In genomic region chrX:133742602-133743305, GRCh38 we compare ENCODE assay signal across 16 cellular contexts.
A peak's percentile ranks its signal among the peaks of the same experiment; 100 is the strongest.
DNase-seq lines count a peak whose midpoint lies in the region; ATAC-seq and TF ChIP-seq lines count a peak whose summit lies in the region.
"Had no signal": no experiment of that assay in that cellular context is flagged by ENCODE, and none has a peak within 500 bp of the region (broad histone marks: within the 10 kb centered on the region; RNA-seq: fewer than 3 reads in every experiment).

No MANE protein-coding gene starts in this region.

- no peak overlapping the region for H3K27ac ChIP-seq in right atrium auricular region
- peak overlapping the region; percentile 100 for H3K27ac ChIP-seq in DND-41 (ENCODE audit: low read length)
- H3K27ac ChIP-seq in breast epithelium = no peak overlapping the region

- H4K20me1 ChIP-seq in DND-41 (ENCODE audit: insufficient read depth, low read length) = no peaks in the 10 kb centered on the region

- intact Hi-C loops in Right ventricle myocardium superior (cut with DNase I) (no loop called here), breast epithelium (cut with DNase I; ENCODE audit: low total_unique reads) (no loop called here)

- no peak for TF ChIP-seq POLR2A in breast epithelium (IDR thresholded peaks at IDR 0.05)

- TF ChIP-seq CTCF in right atrium auricular region (IDR thresholded peaks at IDR 0.05) = no peak
- no peak for TF ChIP-seq CTCF in DND-41 (IDR thresholded peaks at IDR 0.05; ENCODE audit: borderline replicate concordance, extremely low read depth, low read length, poor library complexity, severe bottlenecking)
- no peak for TF ChIP-seq CTCF in breast epithelium (IDR thresholded peaks at IDR 0.05)

- H3K4me1 ChIP-seq in right atrium auricular region = no peaks in the 10 kb centered on the region
- H3K4me1 ChIP-seq in DND-41 (ENCODE audit: insufficient read depth, low read length) = peaks cover 94% of the 10 kb centered on the region
- peaks cover 31% of the 10 kb centered on the region for H3K4me1 ChIP-seq in adipocyte (ENCODE audit: control insufficient read depth, insufficient read depth, low read length)
- H3K4me1 ChIP-seq in breast epithelium = no peaks in the 10 kb centered on the region
- H3K4me1 ChIP-seq: BE2C had no signal

- H3K4me3 ChIP-seq in right atrium auricular region (no peak overlapping the region), DND-41 (ENCODE audit: low read depth in 1 of 2, low read length in 2 of 2) (no peak overlapping the region), adipocyte (ENCODE audit: low read length) (no peak overlapping the region), breast epithelium (no peak overlapping the region)

- H3K9ac ChIP-seq in DND-41 (ENCODE audit: low read depth, low read length) = peak overlapping the region; percentile 41
- H3K9ac ChIP-seq in adipocyte (ENCODE audit: low read length) = peak overlapping the region; percentile 50

- H2AFZ ChIP-seq in DND-41 (ENCODE audit: low read depth, low read length) = no peak overlapping the region

- DNase-seq in Right ventricle myocardium superior (no peak), right atrium auricular region (ENCODE audit: low spot score) (no peak), DND-41 (no peak), adipocyte (ENCODE audit: low read depth) (no peak), breast epithelium (ENCODE audit: low spot score in 2 of 2) (no peak)
- DNase-seq: ACHN; BE2C; C1 segment of cervical spinal cord; CD4-positive, CD25-positive, alpha-beta regulatory T cell; CD8-positive, alpha-beta memory T cell; COR-L47; DMS 273 treated with DMSO at 0.1 percent for 48 hours; DMS53; GOT3; H9 had no signal

- ATAC-seq in Right ventricle myocardium superior (ENCODE audit: poor library complexity) = peak; percentile 43
- ATAC-seq in DND-41 (ENCODE audit: insufficient read depth, low read depth) = no peak
- no peak for ATAC-seq in HG03439 (IDR thresholded peaks at IDR 0.05; ENCODE audit: unreplicated experiment)

- H3K27me3 ChIP-seq in right atrium auricular region = no peaks in the 10 kb centered on the region
- no peaks in the 10 kb centered on the region for H3K27me3 ChIP-seq in DND-41 (ENCODE audit: insufficient read depth, low read length, poor library complexity)
- peaks cover 6% of the 10 kb centered on the region for H3K27me3 ChIP-seq in adipocyte (replicated peaks; ENCODE audit: control insufficient read depth, insufficient read depth, low read length)
- H3K27me3 ChIP-seq in breast epithelium = peaks cover 0 to 21% of the 10 kb centered on the region in 2 donors
- H3K27me3 ChIP-seq: BE2C had no signal

- 0 out of 2 replicates have a peak overlapping the region, but pooled peaks have one; percentile 16 for H3K4me2 ChIP-seq in DND-41 (ENCODE audit: insufficient read depth, low read length)

- H3K9me3 ChIP-seq in right atrium auricular region = no peaks in the 10 kb centered on the region
- H3K9me3 ChIP-seq in DND-41 (ENCODE audit: insufficient read depth, low read length, severe bottlenecking) = no peaks in the 10 kb centered on the region
- no peaks in the 10 kb centered on the region for H3K9me3 ChIP-seq in adipocyte (ENCODE audit: control insufficient read depth, low read length)
- H3K9me3 ChIP-seq in breast epithelium = no peaks in the 10 kb centered on the region
- H3K9me3 ChIP-seq: BE2C had no signal

- H3K36me3 ChIP-seq in right atrium auricular region = no peaks in the 10 kb centered on the region
- no peaks in the 10 kb centered on the region for H3K36me3 ChIP-seq in DND-41 (ENCODE audit: insufficient read depth, low read length)
- no peaks in the 10 kb centered on the region for H3K36me3 ChIP-seq in adipocyte (ENCODE audit: control insufficient read depth, insufficient read depth, low read length, severe bottlenecking)
- H3K36me3 ChIP-seq in breast epithelium = no peaks in the 10 kb centered on the region
- H3K36me3 ChIP-seq: BE2C had no signal

- no peaks in the 10 kb centered on the region for H3K79me2 ChIP-seq in DND-41 (ENCODE audit: insufficient read depth, low read length)
